ENCODE assay signal across 18 cellular contexts in the genomic region with DNA sequence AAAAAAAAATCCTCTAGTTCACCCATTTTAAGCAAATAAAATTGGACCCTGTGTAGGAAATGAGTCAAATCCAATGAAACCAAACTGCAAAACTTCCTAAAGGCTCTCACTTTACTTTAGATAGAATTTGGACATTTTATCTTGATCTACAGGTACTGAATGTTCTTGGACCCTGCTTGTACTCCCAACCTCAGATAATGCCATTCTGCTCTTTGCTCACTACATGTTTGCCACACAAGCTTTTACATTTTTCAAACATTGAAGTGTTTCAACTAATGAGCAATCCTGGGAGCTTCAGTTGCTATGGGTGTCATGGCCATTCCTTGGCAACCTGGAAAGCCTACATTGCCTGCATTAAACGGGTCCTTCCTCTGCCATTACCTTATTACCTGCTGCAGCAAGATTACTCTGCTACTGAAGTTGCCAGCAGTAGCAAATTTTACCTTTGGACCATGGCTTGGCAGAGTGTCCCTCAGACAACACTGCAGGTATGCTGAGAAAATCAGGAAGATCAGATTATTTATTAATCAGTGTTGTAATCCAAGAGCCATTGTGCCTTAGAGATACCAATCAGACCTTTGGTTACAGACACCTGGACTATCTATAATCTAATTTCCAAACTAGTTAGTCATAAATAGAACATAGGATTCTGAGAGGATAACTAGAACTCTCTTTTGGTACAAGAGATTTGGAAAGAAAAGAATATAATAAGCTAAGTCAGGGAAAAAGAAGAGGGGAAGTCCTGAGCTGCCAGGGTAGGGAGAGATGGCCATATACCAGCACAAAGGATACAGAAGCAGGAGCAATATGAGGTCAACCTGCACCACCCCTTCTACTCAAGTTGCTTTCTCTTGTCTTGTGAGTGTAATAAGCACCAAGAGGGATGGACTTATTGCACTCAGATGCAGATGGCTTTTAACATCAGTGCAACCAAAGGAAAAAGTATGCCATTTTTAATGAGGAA.
DNase-seq lines count a peak whose midpoint lies in the region; ATAC-seq, FAIRE-seq and TF ChIP-seq lines count a peak whose summit lies in the region.
"Had no signal": no experiment of that assay in that cellular context is flagged by ENCODE, and none has a peak within 500 bp of the region (broad histone marks: within the 10 kb centered on the region; RNA-seq: fewer than 3 reads in every experiment).

No MANE protein-coding gene starts in this region.

- H3K9ac ChIP-seq in liver (ENCODE audit: low read depth in 1 of 2, low read length in 2 of 2) = no peak overlapping the region
- no peak overlapping the region for H3K9ac ChIP-seq in HepG2 (ENCODE audit: insufficient read depth, low read depth, low read length)
- H3K9ac ChIP-seq in neuronal stem cell (ENCODE audit: low read depth, low read length, poor library complexity) = no peak overlapping the region
- H3K9ac ChIP-seq: BLaER1 had no signal

- no peak overlapping the region for H2BK12ac ChIP-seq in neuronal stem cell (ENCODE audit: low read length)

- no peak overlapping the region for H4K91ac ChIP-seq in neuronal stem cell (ENCODE audit: low read depth, low read length, poor library complexity)

- H3K4me2 ChIP-seq in HepG2 (ENCODE audit: low read depth, low read length) (no peak overlapping the region), neuronal stem cell (ENCODE audit: insufficient read depth, low read length, poor library complexity, severe bottlenecking) (no peak overlapping the region)
- H3K4me2 ChIP-seq: BLaER1 had no signal

- H2AFZ ChIP-seq in HepG2 (ENCODE audit: low read length) (no peak overlapping the region), neuronal stem cell (ENCODE audit: low read length) (no peak overlapping the region)

- POLR2A ChIA-PET in HepG2 (lab: Yijun Ruan, JAX) = no interaction called here

- H3K27me3 ChIP-seq in liver (ENCODE audit: control insufficient read depth in 4 of 4, insufficient read depth in 4 of 4, low read length in 3 of 4) (no peaks in the 10 kb centered on the region), HepG2 (ENCODE audit: control insufficient read depth in 1 of 2, insufficient read depth in 2 of 2, low read length in 2 of 2) (no peaks in the 10 kb centered on the region; a peak in 1 of 5 replicates), neuronal stem cell (ENCODE audit: control insufficient read depth in 3 of 3, insufficient read depth in 3 of 3, low read depth in 1 of 3, low read length in 3 of 3) (no peaks in the 10 kb centered on the region), MG63 (no peaks in the 10 kb centered on the region)
- H3K27me3 ChIP-seq: BLaER1 had no signal

- H2AK5ac ChIP-seq in neuronal stem cell (ENCODE audit: low read depth, low read length) = no peak overlapping the region

- H3K23ac ChIP-seq in neuronal stem cell (ENCODE audit: low read depth, low read length, poor library complexity) = no peak overlapping the region

- peak overlapping the region; percentile 84 for H3K4ac ChIP-seq in neuronal stem cell (ENCODE audit: low read length)

- intact Hi-C loops in HepG2 (cut with micrococcal nuclease; ENCODE audit: unreplicated experiment) = loop anchor here (10.0 kb wide), 1 partner anchor 667 kb away; no protein-coding TSS in a partner anchor
- intact Hi-C loops in posterior vena cava (cut with DNase I) = no loop called here

- H3K36me3 ChIP-seq in liver (ENCODE audit: control insufficient read depth in 4 of 4, insufficient read depth in 3 of 4, low read depth in 1 of 4, low read length in 3 of 4) (no peaks in the 10 kb centered on the region), HepG2 (replicated peaks in 1 of 2; ENCODE audit: control insufficient read depth in 1 of 2, insufficient read depth in 2 of 2, low read length in 2 of 2) (no peaks in the 10 kb centered on the region), neuronal stem cell (replicated peaks in 1 of 2; ENCODE audit: control insufficient read depth in 2 of 2, insufficient read depth in 2 of 2, low read length in 2 of 2) (no peaks in the 10 kb centered on the region), MG63 (no peaks in the 10 kb centered on the region)
- H3K36me3 ChIP-seq: BLaER1 had no signal

- H4K20me1 ChIP-seq in HepG2 (ENCODE audit: insufficient read depth, low read length) = no peaks in the 10 kb centered on the region
- H4K20me1 ChIP-seq: BLaER1 had no signal

- ATAC-seq in HepG2 (no peak), left lobe of liver (peak; percentile 87), HG03039 (IDR thresholded peaks at IDR 0.05; ENCODE audit: unreplicated experiment) (no peak)

- TF ChIP-seq CTCF in liver (IDR thresholded peaks at IDR 0.05; ENCODE audit: low read depth, low read length, missing input control) (no peak), HepG2 (CRISPR knock-in tag; IDR thresholded peaks at IDR 0.05) (no peak)

- peak overlapping the region; percentile 4 to 10 for H3K27ac ChIP-seq in liver (ENCODE audit: low read depth in 1 of 2, low read length in 2 of 2)
- no peak overlapping the region for H3K27ac ChIP-seq in HepG2 (ENCODE audit: extremely low read length, insufficient read depth, low read length)
- no peak overlapping the region for H3K27ac ChIP-seq in neuronal stem cell (replicated peaks; ENCODE audit: low read length)
- H3K27ac ChIP-seq: BLaER1 had no signal

- TF ChIP-seq EP300 in HepG2 (IDR thresholded peaks at IDR 0.05; ENCODE audit: low read depth in 2 of 2, low read length in 2 of 2) (no peak), HepG2 (CRISPR knock-in tag; IDR thresholded peaks at IDR 0.05; ENCODE audit: borderline replicate concordance) (no peak)

- H3K4me1 ChIP-seq in liver (ENCODE audit: control insufficient read depth in 4 of 4, insufficient read depth in 4 of 4, low read length in 3 of 4) (peaks cover 0 to 31% (median 21%) of the 10 kb centered on the region in 4 donors), HepG2 (ENCODE audit: insufficient read depth, low read length) (no peaks in the 10 kb centered on the region), neuronal stem cell (ENCODE audit: control insufficient read depth in 2 of 2, insufficient read depth in 1 of 2, low read depth in 1 of 2, low read length in 2 of 2) (peaks cover 2 to 3% of the 10 kb centered on the region in 2 donors)
- H3K4me1 ChIP-seq: BLaER1 had no signal

- H3K14ac ChIP-seq in neuronal stem cell (ENCODE audit: low read length) = no peak overlapping the region

- 16% methylated on average over 1 of the region's 1 CpG for WGBS in liver
- 0% methylated on average over 1 of the region's 1 CpG for WGBS in HepG2 (ENCODE audit: low lambda C conversion rate)
- no CpG with 5 or more reads among the region's 1 CpG for WGBS in neuronal stem cell (ENCODE audit: extremely low coverage in 2 of 2, insufficient read length in 2 of 2, insufficient replicate concordance in 1 of 2), 2 donors

- peak; percentile 53 for TF ChIP-seq RAD21 in liver (IDR thresholded peaks at IDR 0.05)
- TF ChIP-seq RAD21 in HepG2 (CRISPR knock-in tag; IDR thresholded peaks at IDR 0.05) = no peak

- no peak overlapping the region for H3K18ac ChIP-seq in neuronal stem cell (ENCODE audit: low read length)

- BruUV-seq in HepG2 (replicated peaks; lab: Mats Ljungman, UMichigan) = no TSS peak

- no peaks in the 10 kb centered on the region for H3K79me1 ChIP-seq in neuronal stem cell (ENCODE audit: low read depth, low read length)

- H3K4me3 ChIP-seq in liver (ENCODE audit: low read depth in 1 of 3, low read length in 3 of 3) (no peak overlapping the region), HepG2 (replicated peaks in 1 of 3; ENCODE audit: insufficient read depth in 1 of 3, low read depth in 2 of 3, low read length in 3 of 3) (no peak overlapping the region), neuronal stem cell (ENCODE audit: low read length in 2 of 2) (no peak overlapping the region), MG63 (no peak overlapping the region)
- H3K4me3 ChIP-seq: BLaER1 had no signal

- no peak overlapping the region for H4K8ac ChIP-seq in neuronal stem cell (ENCODE audit: low read depth, low read length)

- H3K9me3 ChIP-seq in liver (ENCODE audit: control insufficient read depth in 4 of 4, low read length in 3 of 4) (no peaks in the 10 kb centered on the region), HepG2 (ENCODE audit: low read length) (no peaks in the 10 kb centered on the region), neuronal stem cell (replicated peaks in 1 of 2; ENCODE audit: control insufficient read depth in 2 of 2, insufficient read depth in 1 of 2, low read depth in 1 of 2, low read length in 2 of 2) (no peaks in the 10 kb centered on the region), MG63 (no peaks in the 10 kb centered on the region)
- H3K9me3 ChIP-seq: BLaER1 had no signal

- H3K79me2 ChIP-seq in HepG2 (ENCODE audit: insufficient read depth, low read length) = no peaks in the 10 kb centered on the region

- no peak for TF ChIP-seq POLR2A in HepG2 (IDR thresholded peaks at IDR 0.05; ENCODE audit: insufficient read depth in 1 of 2, low read depth in 2 of 2, low read length in 2 of 2)

- H2BK5ac ChIP-seq in neuronal stem cell (ENCODE audit: low read length) = no peak overlapping the region

- no peak overlapping the region for H2BK120ac ChIP-seq in neuronal stem cell (ENCODE audit: low read depth, low read length)

- in situ Hi-C loops in HepG2 (cut with HindIII; ENCODE audit: extremely low pct_ligation_motif_present, low pct_unique_long_range_greater_than_20kb) = loop anchor here (10.0 to 25.0 kb wide), 2 partner anchors 343 to 985 kb away; no protein-coding TSS in a partner anchor

- CTCF ChIA-PET in HepG2 (lab: Yijun Ruan, JAX; ENCODE audit: low intra/inter-chr PET ratio, low total read pairs) = no interaction called here

- FAIRE-seq in HepG2 (lab: Jason Lieb, UNC) = no peak
- FAIRE-seq: GM12892, GM18507 had no signal

- DNase-seq in HepG2 (ENCODE audit: low spot score) (no peak), left lobe of liver (ENCODE audit: low spot score) (peak; percentile 83), neuronal stem cell (ENCODE audit: low spot score) (no peak), NCI-H526 treated with DMSO at 0.1 percent for 48 hours (lab: John Stamatoyannopoulos, UW) (no peak), MG63 (no peak), posterior vena cava (ENCODE audit: low spot score) (no peak)
- DNase-seq: 8988T; CD4-positive, alpha-beta memory T cell; DMS153; DMS79; GDM1; GOT3; H7 had no signal

- no peak overlapping the region for H2BK15ac ChIP-seq in neuronal stem cell (ENCODE audit: low read length)

TF ChIP-seq in liver, 16 proteins besides CTCF, POLR2A, EP300 and RAD21 (continues in another document):
- TF ChIP-seq EGR1 (IDR thresholded peaks at IDR 0.05; ENCODE audit: low read depth in 2 of 2) = no peak
- peak; percentile 65 for TF ChIP-seq FOXA2 (IDR thresholded peaks at IDR 0.05)
- no peak for TF ChIP-seq GABPA (IDR thresholded peaks at IDR 0.05 in 1 of 2, conservative IDR thresholded peaks at IDR 0.05 in 1 of 2)
- TF ChIP-seq TAF1 (conservative IDR thresholded peaks at IDR 0.05) = no peak

TF ChIP-seq in HepG2, 621 proteins besides CTCF, POLR2A, EP300 and RAD21 (continues in another document):
- TF ChIP-seq SALL1 (CRISPR knock-in tag; IDR thresholded peaks at IDR 0.05) (no peak), CCDC6 (CRISPR knock-in tag; IDR thresholded peaks at IDR 0.05) (no peak), ZNF205 (CRISPR knock-in tag; IDR thresholded peaks at IDR 0.05) (no peak), ZFAT (CRISPR knock-in tag; conservative IDR thresholded peaks at IDR 0.05) (no peak)

Comparison
In these comparisons a context has a peak if more than half of its experiments do, and no peak if none do; other contexts are left out.
1. H3K27ac ChIP-seq: peak in liver (2 of 2); none in HepG2 (single experiment) and neuronal stem cell (single experiment).